Comparison of ENCODE assay signal across 19 cellular contexts in the genomic region with DNA sequence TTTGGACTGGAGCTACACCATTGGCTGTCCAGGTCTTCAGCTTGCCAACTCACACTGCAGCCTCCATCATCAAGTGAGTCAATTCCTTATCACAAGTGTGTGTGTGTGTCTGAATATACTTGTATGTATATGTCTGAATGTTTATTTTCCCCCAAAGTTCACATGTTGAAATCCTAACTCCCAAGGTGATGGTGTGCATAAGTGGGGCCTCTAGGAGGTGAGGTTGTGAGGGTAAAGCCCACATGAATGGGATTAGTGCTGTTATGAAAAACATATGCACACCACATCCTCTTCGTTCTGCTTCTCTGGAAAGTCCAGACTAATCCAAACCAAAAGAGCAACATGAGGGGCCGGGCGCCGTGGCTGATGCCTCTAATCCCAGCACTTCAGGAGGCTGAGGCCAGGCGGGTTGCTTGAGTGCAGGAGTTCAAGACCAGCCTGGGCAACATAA. TPM values are rescaled to one million over a fixed set of nuclear protein-coding genes. Genes with fewer than 3 reads are reported as not detected.
A peak's percentile ranks its signal among the peaks of the same experiment; 100 is the strongest.
DNase-seq lines count a peak whose midpoint lies in the region; ATAC-seq and TF ChIP-seq lines count a peak whose summit lies in the region.
"Had no signal": no experiment of that assay in that cellular context is flagged by ENCODE, and none has a peak within 500 bp of the region (broad histone marks: within the 10 kb centered on the region; RNA-seq: fewer than 3 reads in every experiment).

No MANE protein-coding gene starts in this region.

- no peak for TF ChIP-seq CTCF in GM13977 (IDR thresholded peaks at IDR 0.05; ENCODE audit: extremely low read depth, insufficient read depth, missing control alignments)
- TF ChIP-seq CTCF in lung (IDR thresholded peaks at IDR 0.05; ENCODE audit: control extremely low read depth, extremely low read depth): no peak
- TF ChIP-seq CTCF in type B pancreatic cell (conservative IDR thresholded peaks at IDR 0.05): no peak

- H3K36me3 Mint-ChIP-seq in T-helper 2 cell treated with Interferon-gamma antibody and Interleukin-4, amounts not matched to agents 5 μg/mL and 100 μg/mL, for 36 hours (ENCODE audit: low read depth): peaks cover 1% of the 10 kb centered on the region
- H3K36me3 Mint-ChIP-seq in activated naive CD8-positive, alpha-beta T cell treated with anti-CD3 and anti-CD28 coated beads for 36 hours: peaks cover 12% of the 10 kb centered on the region
- H3K36me3 Mint-ChIP-seq in type B pancreatic cell: no peaks in the 10 kb centered on the region
- H3K36me3 Mint-ChIP-seq in activated T-helper 2 cell treated with anti-CD3 and anti-CD28 coated beads, Interferon-gamma antibody, Interleukin-2, Interleukin-4, amounts not matched to agents 10 μg/mL and 5 μg/mL and 100 μg/mL, durations not matched to agents 14 hours and 24 hours and 36 hours (ENCODE audit: low read depth): no peaks in the 10 kb centered on the region

- H3K27me3 ChIP-seq in lung (ENCODE audit: control insufficient read depth, insufficient read depth): no peaks in the 10 kb centered on the region
- H3K27me3 ChIP-seq: BLaER1, hepatocyte, stomach had no signal

- DNase-seq in T-helper 2 cell treated with Interferon-gamma antibody and Interleukin-4, amounts not matched to agents 5 μg/mL and 100 μg/mL, for 36 hours (ENCODE audit: low spot score): no peak
- no peak for DNase-seq in T-helper 2 cell
- DNase-seq in GM13977 (ENCODE audit: low spot score): peak; percentile 9
- DNase-seq in activated naive CD8-positive, alpha-beta T cell treated with anti-CD3 and anti-CD28 coated beads for 36 hours: peak; percentile 38
- DNase-seq in lung (ENCODE audit: low spot score): peak; percentile 14
- DNase-seq in GM19238 (ENCODE audit: insufficient read length, low spot score): no peak
- no peak for DNase-seq in type B pancreatic cell (ENCODE audit: extremely low spot score, unreplicated experiment)
- no peak for DNase-seq in activated T-helper 2 cell treated with anti-CD3 and anti-CD28 coated beads, Interferon-gamma antibody, Interleukin-2, Interleukin-4, amounts not matched to agents 10 μg/mL and 5 μg/mL and 100 μg/mL, durations not matched to agents 14 hours and 24 hours and 36 hours (ENCODE audit: low spot score)
- DNase-seq: 8988T; amygdala; central memory CD4-positive, alpha-beta T cell; effector CD4-positive, alpha-beta T cell; mesendoderm; NCI-H1436 treated with DMSO at 0.1 percent for 48 hours; SK-N-SH; stomach had no signal

- H3K4me1 ChIP-seq in lung (ENCODE audit: control insufficient read depth in 2 of 2, insufficient read depth in 2 of 2, low read length in 2 of 2): peaks cover 0 to 5% of the 10 kb centered on the region in 2 donors

- 72 to 80% methylated on average over 5 of the region's 5 CpGs for WGBS in lung, 2 donors

- H3K9me3 Mint-ChIP-seq in T-helper 2 cell treated with Interferon-gamma antibody and Interleukin-4, amounts not matched to agents 5 μg/mL and 100 μg/mL, for 36 hours: peaks cover 6% of the 10 kb centered on the region
- H3K9me3 Mint-ChIP-seq in activated naive CD8-positive, alpha-beta T cell treated with anti-CD3 and anti-CD28 coated beads for 36 hours: no peaks in the 10 kb centered on the region
- no peaks in the 10 kb centered on the region for H3K9me3 Mint-ChIP-seq in type B pancreatic cell
- H3K9me3 Mint-ChIP-seq in activated T-helper 2 cell treated with anti-CD3 and anti-CD28 coated beads, Interferon-gamma antibody, Interleukin-2, Interleukin-4, amounts not matched to agents 10 μg/mL and 5 μg/mL and 100 μg/mL, durations not matched to agents 14 hours and 24 hours and 36 hours: no peaks in the 10 kb centered on the region

- intact Hi-C loops in activated T-helper 2 cell treated with anti-CD3 and anti-CD28 coated beads, Interferon-gamma antibody, Interleukin-2, Interleukin-4, amounts not matched to agents 10 μg/mL and 5 μg/mL and 100 μg/mL, durations not matched to agents 14 hours and 24 hours and 36 hours (cut with micrococcal nuclease): loop anchor here (5.0 to 10.0 kb wide), 2 partner anchors 76 to 178 kb away; a partner anchor contains a TSS

- H3K9me3 ChIP-seq in lung (ENCODE audit: control insufficient read depth in 2 of 2, insufficient read depth in 1 of 2, low read length in 1 of 2): no peaks in the 10 kb centered on the region
- H3K9me3 ChIP-seq: BLaER1, SK-N-SH, stomach had no signal

- peaks cover 28% of the 10 kb centered on the region for H3K4me1 Mint-ChIP-seq in T-helper 2 cell treated with Interferon-gamma antibody and Interleukin-4, amounts not matched to agents 5 μg/mL and 100 μg/mL, for 36 hours (ENCODE audit: low read depth)
- peaks cover 39% of the 10 kb centered on the region for H3K4me1 Mint-ChIP-seq in activated naive CD8-positive, alpha-beta T cell treated with anti-CD3 and anti-CD28 coated beads for 36 hours
- peaks cover 16% of the 10 kb centered on the region for H3K4me1 Mint-ChIP-seq in type B pancreatic cell (ENCODE audit: unreplicated experiment)
- peaks cover 31% of the 10 kb centered on the region for H3K4me1 Mint-ChIP-seq in activated T-helper 2 cell treated with anti-CD3 and anti-CD28 coated beads, Interferon-gamma antibody, Interleukin-2, Interleukin-4, amounts not matched to agents 10 μg/mL and 5 μg/mL and 100 μg/mL, durations not matched to agents 14 hours and 24 hours and 36 hours (ENCODE audit: low read depth)

- peak overlapping the region; percentile 24 for H3K4me3 Mint-ChIP-seq in T-helper 2 cell treated with Interferon-gamma antibody and Interleukin-4, amounts not matched to agents 5 μg/mL and 100 μg/mL, for 36 hours
- H3K4me3 Mint-ChIP-seq in activated naive CD8-positive, alpha-beta T cell treated with anti-CD3 and anti-CD28 coated beads for 36 hours: no peak overlapping the region
- no peak overlapping the region for H3K4me3 Mint-ChIP-seq in type B pancreatic cell
- H3K4me3 Mint-ChIP-seq in activated T-helper 2 cell treated with anti-CD3 and anti-CD28 coated beads, Interferon-gamma antibody, Interleukin-2, Interleukin-4, amounts not matched to agents 10 μg/mL and 5 μg/mL and 100 μg/mL, durations not matched to agents 14 hours and 24 hours and 36 hours (ENCODE audit: low read depth): no peak overlapping the region

- H3K4me3 ChIP-seq in lung: no peak overlapping the region
- H3K4me3 ChIP-seq: BLaER1, hepatocyte, stomach had no signal

- H3K27me3 Mint-ChIP-seq in T-helper 2 cell treated with Interferon-gamma antibody and Interleukin-4, amounts not matched to agents 5 μg/mL and 100 μg/mL, for 36 hours (ENCODE audit: low read depth): no peaks in the 10 kb centered on the region
- no peaks in the 10 kb centered on the region for H3K27me3 Mint-ChIP-seq in activated naive CD8-positive, alpha-beta T cell treated with anti-CD3 and anti-CD28 coated beads for 36 hours
- H3K27me3 Mint-ChIP-seq in type B pancreatic cell: peaks cover 10% of the 10 kb centered on the region
- peaks cover 4% of the 10 kb centered on the region for H3K27me3 Mint-ChIP-seq in activated T-helper 2 cell treated with anti-CD3 and anti-CD28 coated beads, Interferon-gamma antibody, Interleukin-2, Interleukin-4, amounts not matched to agents 10 μg/mL and 5 μg/mL and 100 μg/mL, durations not matched to agents 14 hours and 24 hours and 36 hours (ENCODE audit: low read depth)

- in situ Hi-C loops in GM13977 (cut with MboI; ENCODE audit: low pct_unique_long_range_greater_than_20kb, low sequenced_read_pairs, unreplicated experiment): loop anchor here (10.0 kb wide), 1 partner anchor 508 kb away; no protein-coding TSS in a partner anchor

- no peak overlapping the region for H3K27ac Mint-ChIP-seq in T-helper 2 cell treated with Interferon-gamma antibody and Interleukin-4, amounts not matched to agents 5 μg/mL and 100 μg/mL, for 36 hours
- peak overlapping the region; percentile 72 for H3K27ac Mint-ChIP-seq in activated naive CD8-positive, alpha-beta T cell treated with anti-CD3 and anti-CD28 coated beads for 36 hours
- no peak overlapping the region for H3K27ac Mint-ChIP-seq in type B pancreatic cell
- H3K27ac Mint-ChIP-seq in activated T-helper 2 cell treated with anti-CD3 and anti-CD28 coated beads, Interferon-gamma antibody, Interleukin-2, Interleukin-4, amounts not matched to agents 10 μg/mL and 5 μg/mL and 100 μg/mL, durations not matched to agents 14 hours and 24 hours and 36 hours: no peak overlapping the region

- H3K27ac ChIP-seq in lung (ENCODE audit: low read depth in 1 of 2, low read length in 1 of 2): no peak overlapping the region
- H3K27ac ChIP-seq: BLaER1, hepatocyte, stomach had no signal

- no peak for ATAC-seq in lung (ENCODE audit: insufficient read depth, low FRiP score)
- ATAC-seq: HCT116 had no signal

- no peaks in the 10 kb centered on the region for H3K36me3 ChIP-seq in lung (ENCODE audit: control insufficient read depth in 2 of 2, insufficient read depth in 2 of 2, low read length in 2 of 2)
- H3K36me3 ChIP-seq: BLaER1, stomach had no signal

RNA-seq across cellular contexts. Expression of a gene that starts 48.7 kb away (rescaled TPM):
- total RNA-seq in activated naive CD8-positive, alpha-beta T cell treated with anti-CD3 and anti-CD28 coated beads for 36 hours: 100 to 1,000 TPM; 128 to 140 TPM
- total RNA-seq in lung (10 to 100 TPM; 48.1 to 76.6 TPM), type B pancreatic cell (ENCODE audit: low replicate concordance) (59.9 and 94.6 TPM in 2 replicates)
- 10 to 100 TPM; 16.2 to 36.1 TPM for polyA plus RNA-seq in lung
- total RNA-seq in activated T-helper 2 cell treated with anti-CD3 and anti-CD28 coated beads, Interferon-gamma antibody, Interleukin-2, Interleukin-4, amounts not matched to agents 10 μg/mL and 5 μg/mL and 100 μg/mL, durations not matched to agents 14 hours and 24 hours and 36 hours: 187 and 191 TPM in 2 replicates

Comparison
In these comparisons a context has a peak if more than half of its experiments do, and no peak if none do; other contexts are left out.
1. DNase-seq: peak in GM13977 (single experiment), activated naive CD8-positive, alpha-beta T cell treated with anti-CD3 and anti-CD28 coated beads for 36 hours (single experiment) and lung (single experiment); none in T-helper 2 cell treated with Interferon-gamma antibody and Interleukin-4, amounts not matched to agents 5 μg/mL and 100 μg/mL, for 36 hours (single experiment), T-helper 2 cell (0 of 5), GM19238 (single experiment), type B pancreatic cell (single experiment) and activated T-helper 2 cell treated with anti-CD3 and anti-CD28 coated beads, Interferon-gamma antibody, Interleukin-2, Interleukin-4, amounts not matched to agents 10 μg/mL and 5 μg/mL and 100 μg/mL, durations not matched to agents 14 hours and 24 hours and 36 hours (single experiment).